17 cellular contexts compared by ENCODE assay signal in the genomic region with DNA sequence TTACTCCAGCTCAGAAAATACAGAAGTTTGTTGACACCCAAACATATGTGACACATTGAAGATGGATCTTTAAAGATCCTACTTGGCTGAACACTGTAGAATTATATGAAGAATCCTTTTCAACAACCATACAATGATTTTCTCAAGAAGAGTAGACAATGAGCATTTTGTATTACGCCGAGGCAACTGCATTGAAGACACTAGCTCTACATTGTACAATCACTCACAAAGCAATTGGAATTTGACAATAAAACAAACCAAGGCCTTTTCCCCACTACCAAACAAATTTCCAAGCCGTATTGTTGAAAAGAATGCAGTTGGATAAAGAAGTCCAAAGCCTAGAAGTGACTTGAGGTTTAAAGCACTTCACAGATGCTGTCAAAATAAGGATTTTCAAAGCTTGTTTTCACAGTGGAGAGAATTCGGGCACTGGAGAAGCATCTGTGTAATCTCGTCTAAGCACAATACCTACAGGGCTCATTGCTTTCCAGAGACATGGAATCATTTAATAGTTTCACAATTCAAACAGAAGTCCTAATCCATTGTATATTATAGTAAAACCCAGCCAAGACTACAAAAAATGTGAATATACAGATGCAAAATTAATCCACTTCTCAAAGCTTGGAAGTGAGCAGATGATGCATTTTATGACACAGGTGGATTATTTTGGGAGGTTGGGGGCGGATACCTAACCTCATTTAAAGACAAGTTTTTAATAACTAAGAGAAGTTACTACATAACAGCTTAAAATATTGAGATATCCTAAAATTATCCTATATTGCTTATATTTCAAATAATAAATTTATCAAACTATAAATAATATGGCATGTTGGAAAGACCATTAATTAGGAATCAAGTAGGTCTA.
DNase-seq lines count a peak whose midpoint lies in the region; TF ChIP-seq lines count a peak whose summit lies in the region.
"Had no signal": no experiment of that assay in that cellular context is flagged by ENCODE, and none has a peak within 500 bp of the region (broad histone marks: within the 10 kb centered on the region; RNA-seq: fewer than 3 reads in every experiment).

No MANE protein-coding gene starts in this region.

- DNase-seq in foreskin melanocyte (peak; percentile 89), neural crest cell (ENCODE audit: low read depth, low spot score) (no peak), putamen (ENCODE audit: low spot score) (peak; percentile 41), DMS153 (lab: John Stamatoyannopoulos, UW) (no peak), SK-N-DZ (ENCODE audit: low spot score) (no peak)
- DNase-seq in CD4-positive, alpha-beta memory T cell, result no peak
- DNase-seq: ACHN; BE2C; C1 segment of cervical spinal cord; Caco-2; CD4-positive, CD25-positive, alpha-beta regulatory T cell; DMS79; GOT3; H7; HFFc6; IMR-90 had no signal

- no peaks in the 10 kb centered on the region for H3K36me3 ChIP-seq in CD4-positive, alpha-beta memory T cell (ENCODE audit: insufficient read depth, low read length)
- H3K36me3 ChIP-seq: BE2C had no signal

- peaks cover 61% of the 10 kb centered on the region for H3K4me1 Mint-ChIP-seq in neural crest cell
- H3K4me1 Mint-ChIP-seq in CD4-positive, alpha-beta memory T cell, result no peaks in the 10 kb centered on the region
- H3K4me1 Mint-ChIP-seq: CD4-positive, CD25-positive, alpha-beta regulatory T cell had no signal

- H3K4me1 ChIP-seq in CD4-positive, alpha-beta memory T cell (ENCODE audit: insufficient read depth, low read length), result no peaks in the 10 kb centered on the region
- H3K4me1 ChIP-seq: Caco-2 had no signal

- peaks cover 8% of the 10 kb centered on the region for H3K9me3 Mint-ChIP-seq in neural crest cell
- H3K9me3 Mint-ChIP-seq in CD4-positive, alpha-beta memory T cell, result peaks cover 2 to 9% (median 7%) of the 10 kb centered on the region in 8 donors

- TF ChIP-seq CTCF in neural crest cell (conservative IDR thresholded peaks at IDR 0.05), result no peak

- peaks cover 3% of the 10 kb centered on the region for H3K36me3 Mint-ChIP-seq in neural crest cell (ENCODE audit: low read depth)
- H3K36me3 Mint-ChIP-seq in CD4-positive, alpha-beta memory T cell, result no peaks in the 10 kb centered on the region
- H3K36me3 Mint-ChIP-seq: CD4-positive, CD25-positive, alpha-beta regulatory T cell had no signal

- peak overlapping the region; percentile 3 for H3K27ac Mint-ChIP-seq in neural crest cell (ENCODE audit: unreplicated experiment)
- H3K27ac Mint-ChIP-seq in CD4-positive, alpha-beta memory T cell, result no peak overlapping the region
- H3K27ac Mint-ChIP-seq: CD4-positive, CD25-positive, alpha-beta regulatory T cell; HFFc6 had no signal

- no peak overlapping the region for H3K27ac ChIP-seq in CD4-positive, alpha-beta memory T cell (ENCODE audit: low read depth, low read length)

- CTCF ChIA-PET in CD4-positive, alpha-beta memory T cell (lab: Charles Lee; ENCODE audit: partially characterized antibody), result no interaction called here

- peaks cover 0 to 4% of the 10 kb centered on the region in 2 donors for H3K9me3 ChIP-seq in CD4-positive, alpha-beta memory T cell (ENCODE audit: control insufficient read depth in 1 of 2, low read length in 2 of 2)
- H3K9me3 ChIP-seq: BE2C, Caco-2 had no signal

- intact Hi-C loops in CD4-positive, alpha-beta memory T cell (cut with micrococcal nuclease), result no loop called here

- H3K27me3 ChIP-seq in CD4-positive, alpha-beta memory T cell (ENCODE audit: insufficient read depth, low read length), result no peaks in the 10 kb centered on the region
- H3K27me3 ChIP-seq: BE2C had no signal

- POLR2A ChIA-PET in CD4-positive, alpha-beta memory T cell (lab: Charles Lee; ENCODE audit: partially characterized antibody), result no interaction called here

- no peaks in the 10 kb centered on the region for H3K27me3 Mint-ChIP-seq in neural crest cell (ENCODE audit: low read depth)
- H3K27me3 Mint-ChIP-seq in CD4-positive, alpha-beta memory T cell, result no peaks in the 10 kb centered on the region
- H3K27me3 Mint-ChIP-seq: CD4-positive, CD25-positive, alpha-beta regulatory T cell had no signal

- no peak overlapping the region for H3K4me3 ChIP-seq in CD4-positive, alpha-beta memory T cell (ENCODE audit: low read length in 2 of 2)
- H3K4me3 ChIP-seq: GM12878 had no signal

- H3K4me3 Mint-ChIP-seq in neural crest cell, result peak overlapping the region; percentile 20
- H3K4me3 Mint-ChIP-seq in CD4-positive, alpha-beta memory T cell, result no peak overlapping the region
- H3K4me3 Mint-ChIP-seq: CD4-positive, CD25-positive, alpha-beta regulatory T cell; HFFc6 had no signal

Comparison
In these comparisons a context has a peak if more than half of its experiments do, and no peak if none do; other contexts are left out.
1. DNase-seq: peak in foreskin melanocyte (single experiment) and putamen (single experiment); none in neural crest cell (single experiment), DMS153 (single experiment), CD4-positive, alpha-beta memory T cell (0 of 5) and SK-N-DZ (single experiment).